ENCODE assay signal across 18 cellular contexts in the genomic region with DNA sequence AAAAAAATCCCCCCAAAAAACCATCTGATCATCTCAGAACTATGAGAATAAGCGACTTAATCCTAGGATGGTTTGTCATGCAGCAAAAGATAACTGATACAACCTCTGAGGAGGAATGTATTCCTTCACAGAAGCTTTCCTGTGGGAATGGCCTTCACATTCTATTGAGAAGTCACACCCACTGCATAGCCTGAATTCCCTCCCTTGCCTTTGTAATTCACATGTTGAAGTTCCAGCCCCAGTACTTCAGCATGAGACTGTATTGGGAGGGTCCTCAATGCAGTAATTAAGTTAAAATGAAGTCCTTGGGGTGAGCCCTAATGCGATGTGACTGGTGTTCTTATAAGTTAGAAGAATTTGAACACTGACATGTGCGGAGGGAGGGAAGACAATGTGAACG.
"Had no signal": no experiment of that assay in that cellular context is flagged by ENCODE, and none has a peak within 500 bp of the region (broad histone marks: within the 10 kb centered on the region; RNA-seq: fewer than 3 reads in every experiment).

No MANE protein-coding gene starts in this region.

- H3K4me3 ChIP-seq: cardiac muscle cell, ovary, sigmoid colon, stomach, thoracic aorta, upper lobe of right lung had no signal

- H3K4me1 Mint-ChIP-seq: activated CD8-positive, alpha-beta memory T cell treated with anti-CD3 and anti-CD28 coated beads, Interleukin-2, amount 10 ng/mL, durations not matched to agents 7 days and 5 days; activated naive CD4-positive, alpha-beta T cell treated with anti-CD3 and anti-CD28 coated beads, Interleukin-2, amount 10 ng/mL, durations not matched to agents 7 days and 5 days; memory B cell; nephron progenitor cell; T-cell had no signal

- H3K27ac ChIP-seq: cardiac muscle cell, ovary, sigmoid colon, stomach, thoracic aorta, upper lobe of right lung had no signal

- DNase-seq: activated CD4-positive, CD25-positive, alpha-beta regulatory T cell treated with anti-CD3 and anti-CD28 coated beads, Interleukin-2, amount 50 U/mL, for 72 hours; activated CD8-positive, alpha-beta memory T cell treated with anti-CD3 and anti-CD28 coated beads, Interleukin-2, amount 10 ng/mL, durations not matched to agents 7 days and 5 days; activated naive CD4-positive, alpha-beta T cell treated with anti-CD3 and anti-CD28 coated beads, Interleukin-2, amount 10 ng/mL, durations not matched to agents 7 days and 5 days; activated T-cell treated with anti-CD3 and anti-CD28 coated beads, Interleukin-2, amount 50 U/mL, for 1 hour; kidney; left ventricle myocardium superior; nephron progenitor cell; ovary; sigmoid colon; stimulated activated CD4-positive, alpha-beta T cell treated with anti-CD3 and anti-CD28 coated beads, Interleukin-12 subunit alpha, Interleukin-12 subunit beta, amount 100 ng/mL, for 4 hours; stimulated activated CD4-positive, alpha-beta T cell treated with anti-CD3 and anti-CD28 coated beads, Interleukin-2, amount 100 ng/mL, for 24 hours; stomach; T-cell; T1000; upper lobe of right lung had no signal

- H3K4me3 Mint-ChIP-seq: activated CD8-positive, alpha-beta memory T cell treated with anti-CD3 and anti-CD28 coated beads, Interleukin-2, amount 10 ng/mL, durations not matched to agents 7 days and 5 days; activated naive CD4-positive, alpha-beta T cell treated with anti-CD3 and anti-CD28 coated beads, Interleukin-2, amount 10 ng/mL, durations not matched to agents 7 days and 5 days; memory B cell; nephron progenitor cell; T-cell had no signal

- H3K36me3 Mint-ChIP-seq: activated CD8-positive, alpha-beta memory T cell treated with anti-CD3 and anti-CD28 coated beads, Interleukin-2, amount 10 ng/mL, durations not matched to agents 7 days and 5 days; activated naive CD4-positive, alpha-beta T cell treated with anti-CD3 and anti-CD28 coated beads, Interleukin-2, amount 10 ng/mL, durations not matched to agents 7 days and 5 days; memory B cell; T-cell had no signal

- H3K27ac Mint-ChIP-seq: activated CD8-positive, alpha-beta memory T cell treated with anti-CD3 and anti-CD28 coated beads, Interleukin-2, amount 10 ng/mL, durations not matched to agents 7 days and 5 days; activated naive CD4-positive, alpha-beta T cell treated with anti-CD3 and anti-CD28 coated beads, Interleukin-2, amount 10 ng/mL, durations not matched to agents 7 days and 5 days; memory B cell; nephron progenitor cell; T-cell had no signal

- H3K4me1 ChIP-seq: sigmoid colon, stomach, upper lobe of right lung had no signal

- H3K9me3 Mint-ChIP-seq: memory B cell had no signal

- H3K27me3 Mint-ChIP-seq: activated CD8-positive, alpha-beta memory T cell treated with anti-CD3 and anti-CD28 coated beads, Interleukin-2, amount 10 ng/mL, durations not matched to agents 7 days and 5 days; activated naive CD4-positive, alpha-beta T cell treated with anti-CD3 and anti-CD28 coated beads, Interleukin-2, amount 10 ng/mL, durations not matched to agents 7 days and 5 days; T-cell had no signal

- H3K36me3 ChIP-seq: cardiac muscle cell, ovary, sigmoid colon, stomach, thoracic aorta, upper lobe of right lung had no signal

- H3K27me3 ChIP-seq: cardiac muscle cell, ovary, sigmoid colon, stomach, upper lobe of right lung had no signal

- H3K9me3 ChIP-seq: ovary, stomach, thoracic aorta, upper lobe of right lung had no signal
